15 cellular contexts compared by ENCODE assay signal in the genomic region with DNA sequence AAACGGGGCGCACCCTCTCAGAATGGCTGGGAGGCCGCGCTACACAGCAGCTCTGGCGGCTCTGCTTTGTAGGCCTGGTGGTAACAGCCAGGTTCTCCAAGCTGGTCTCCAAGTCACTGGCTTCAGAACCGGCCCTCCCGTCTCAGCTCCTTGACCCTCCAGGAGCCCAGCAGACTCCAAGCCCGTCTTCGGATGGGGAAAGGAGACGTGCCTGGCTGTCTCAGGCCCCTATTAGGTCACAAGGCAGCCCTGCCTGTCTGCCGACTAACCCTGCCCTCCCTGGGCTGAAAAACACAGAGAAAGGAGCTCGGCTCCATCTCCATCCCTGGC. TPM values are rescaled to one million over a fixed set of nuclear protein-coding genes. Genes with fewer than 3 reads are reported as not detected.
DNase-seq lines count a peak whose midpoint lies in the region; ATAC-seq and TF ChIP-seq lines count a peak whose summit lies in the region.
"Had no signal": no experiment of that assay in that cellular context is flagged by ENCODE, and none has a peak within 500 bp of the region (broad histone marks: within the 10 kb centered on the region; RNA-seq: fewer than 3 reads in every experiment).

No MANE protein-coding gene starts in this region.

- H3K9me3 Mint-ChIP-seq in mesothelial cell of epicardium: no peaks in the 10 kb centered on the region

- peaks cover 26% of the 10 kb centered on the region for H3K4me1 Mint-ChIP-seq in mesothelial cell of epicardium

- CTCF ChIA-PET in AG04449 (lab: Yijun Ruan, JAX): interaction anchor here (0.6 to 14.5 kb wide), 13 partner anchors 11 to 513 kb away, joined by 3 to 267 read pairs (median 9); a partner anchor contains a TSS
- CTCF ChIA-PET in HEK293 (lab: Yijun Ruan, JAX): interaction anchor here (0.6 to 3.2 kb wide), 16 partner anchors 10 to 929 kb away, joined by 3 to 28 read pairs (median 8); a partner anchor contains a TSS

- no peaks in the 10 kb centered on the region for H3K27me3 Mint-ChIP-seq in mesothelial cell of epicardium (ENCODE audit: low read depth)

- peak overlapping the region; percentile 70 for H3K27ac ChIP-seq in HEK293 (ENCODE audit: extremely low read depth, low read depth, low read length)
- H3K27ac ChIP-seq in angular gyrus (ENCODE audit: low read depth, low read length): peak overlapping the region; percentile 2
- H3K27ac ChIP-seq: ascending aorta, thyroid gland had no signal

- H3K4me1 ChIP-seq in HEK293 (ENCODE audit: control insufficient read depth, insufficient read depth, low read length): peaks cover 11% of the 10 kb centered on the region

- H3K4me3 ChIP-seq in AG04449 (ENCODE audit: low read depth, low read length) (peak overlapping the region; percentile 87), HEK293 (ENCODE audit: low read depth, low read length) (no peak overlapping the region)
- H3K4me3 ChIP-seq: thyroid gland had no signal

- no peak for DNase-seq in AG04449 (ENCODE audit: low read depth, low spot score)
- no peak for DNase-seq in mesothelial cell of epicardium (ENCODE audit: low spot score in 2 of 2, unreplicated experiment in 2 of 2)
- no peak for DNase-seq in effector CD8-positive, alpha-beta T cell (lab: John Stamatoyannopoulos, UW)
- DNase-seq in GM10266 (ENCODE audit: extremely low spot score): no peak
- DNase-seq in kidney tubule cell (ENCODE audit: low spot score): no peak
- DNase-seq: erythroblast; Right ventricle myocardium superior; stimulated activated CD4-positive, alpha-beta T cell treated with anti-CD3 and anti-CD28 coated beads, Interleukin-4, amount 100 ng/mL, for 4 hours had no signal

- no peak for TF ChIP-seq CTCF in AG04449 (IDR thresholded peaks at IDR 0.05; ENCODE audit: insufficient read depth, low read length, missing control alignments)
- TF ChIP-seq CTCF in HEK293 (tag by site-specific recombination; IDR thresholded peaks at IDR 0.05): no peak
- no peak for TF ChIP-seq CTCF in mesothelial cell of epicardium (IDR thresholded peaks at IDR 0.05; ENCODE audit: unreplicated experiment)
- TF ChIP-seq CTCF in GM10266 (IDR thresholded peaks at IDR 0.05; ENCODE audit: control insufficient read depth, insufficient read depth, low read depth, missing control alignments): no peak

- POLR2A ChIA-PET in AG04449 (lab: Yijun Ruan, JAX): interaction anchor here (1.4 to 2.9 kb wide), 2 partner anchors 9 to 13 kb away, joined by 6 to 11 read pairs; no protein-coding TSS in a partner anchor
- POLR2A ChIA-PET in HEK293 (lab: Yijun Ruan, JAX): interaction anchor here (0.8 to 5.5 kb wide), 8 partner anchors 9 to 552 kb away, joined by 3 to 57 read pairs (median 3); a partner anchor contains a TSS

- peak overlapping the region; percentile 70 for H3K4me3 Mint-ChIP-seq in mesothelial cell of epicardium

- H3K9me3 ChIP-seq in HEK293 (ENCODE audit: control insufficient read depth, insufficient read depth, low read depth, low read length): no peaks in the 10 kb centered on the region
- H3K9me3 ChIP-seq: ascending aorta, thyroid gland had no signal

- peaks cover 4 to 49% of the 10 kb centered on the region in 2 experiments; a peak in 2 of 3 replicates for H3K36me3 ChIP-seq in HEK293 (ENCODE audit: control insufficient read depth in 2 of 2, insufficient read depth in 1 of 2, low read length in 2 of 2)

- peak overlapping the region; percentile 92 for H3K27ac Mint-ChIP-seq in mesothelial cell of epicardium

- ATAC-seq in GM19328 (IDR thresholded peaks at IDR 0.05; ENCODE audit: unreplicated experiment): no peak
- ATAC-seq: activated CD4-positive, CD25-positive, alpha-beta regulatory T cell treated with anti-CD3 and anti-CD28 coated beads, Interleukin-2, amount 50 U/mL, for 24 hours had no signal

- H3K36me3 Mint-ChIP-seq in mesothelial cell of epicardium: peaks cover 18% of the 10 kb centered on the region

TF ChIP-seq in HEK293, 187 proteins besides CTCF, POLR2A, EP300 and RAD21:
- no peak for TF ChIP-seq GLIS2 (tag by site-specific recombination; IDR thresholded peaks at IDR 0.05)

RNA-seq across cellular contexts. Expression of a gene that starts 2.2 kb away (rescaled TPM):
- 24.5 to 26.2 TPM (median 24.6 TPM) in 3 replicates for total RNA-seq in mesothelial cell of epicardium

RNA-seq across cellular contexts. Expression of a gene that starts 13.8 kb away (rescaled TPM):
- total RNA-seq in mesothelial cell of epicardium: 30.7 to 33.3 TPM (median 33.0 TPM) in 3 replicates

RNA-seq across cellular contexts. Expression of a gene that starts 18.8 kb away (rescaled TPM):
- 0.23 to 0.87 TPM (median 0.69 TPM) in 3 replicates for total RNA-seq in mesothelial cell of epicardium
- total RNA-seq: ascending aorta, M059J, Right ventricle myocardium superior, thyroid gland had no signal

RNA-seq across cellular contexts. Expression of a gene that starts 25.7 kb away (rescaled TPM):
- total RNA-seq in mesothelial cell of epicardium: 7.5 to 10.1 TPM (median 8.7 TPM) in 3 replicates
